11 cellular contexts compared by ENCODE assay signal in genomic region chr4:73964862-73965611, GRCh38. TPM values are rescaled to one million over a fixed set of nuclear protein-coding genes. Genes with fewer than 3 reads are reported as not detected.
DNase-seq lines count a peak whose midpoint lies in the region; ATAC-seq, FAIRE-seq and TF ChIP-seq lines count a peak whose summit lies in the region.
"Had no signal": no experiment of that assay in that cellular context is flagged by ENCODE, and none has a peak within 500 bp of the region (broad histone marks: within the 10 kb centered on the region; RNA-seq: fewer than 3 reads in every experiment).

No MANE protein-coding gene starts in this region.

- H3K27ac ChIP-seq in Peyer's patch, result no peak overlapping the region
- no peak overlapping the region for H3K27ac ChIP-seq in hepatocyte
- no peak overlapping the region for H3K27ac ChIP-seq in small intestine (ENCODE audit: low read depth in 1 of 2, low read length in 1 of 2)

- H3K36me3 Mint-ChIP-seq in naive thymus-derived CD8-positive, alpha-beta T cell, result peaks cover 0 to 20% (median 0%) of the 10 kb centered on the region in 3 donors

- H3K9me3 Mint-ChIP-seq in naive thymus-derived CD8-positive, alpha-beta T cell, result peaks cover 8 to 35% (median 21%) of the 10 kb centered on the region in 9 donors

- no peaks in the 10 kb centered on the region for H3K4me1 Mint-ChIP-seq in naive thymus-derived CD8-positive, alpha-beta T cell

- no peaks in the 10 kb centered on the region for H4K20me1 ChIP-seq in hepatocyte (ENCODE audit: insufficient read depth, poor library complexity, severe bottlenecking)

- H3K27me3 ChIP-seq in Peyer's patch (no peaks in the 10 kb centered on the region), hepatocyte (no peaks in the 10 kb centered on the region), small intestine (ENCODE audit: control insufficient read depth in 2 of 2, insufficient read depth in 2 of 2, low read length in 2 of 2) (no peaks in the 10 kb centered on the region)

- TF ChIP-seq CTCF in Peyer's patch (IDR thresholded peaks at IDR 0.05) (peak in 4 of 6 experiments; percentile 21 to 58 (median 50)), hepatocyte (IDR thresholded peaks at IDR 0.05; ENCODE audit: poor library complexity) (peak; percentile 30)

- H3K4me1 ChIP-seq in Peyer's patch, result no peaks in the 10 kb centered on the region
- no peaks in the 10 kb centered on the region for H3K4me1 ChIP-seq in hepatocyte (ENCODE audit: insufficient read depth)
- H3K4me1 ChIP-seq in small intestine (ENCODE audit: control insufficient read depth in 2 of 2, insufficient read depth in 1 of 2, low read depth in 1 of 2, low read length in 1 of 2), result no peaks in the 10 kb centered on the region

- peaks cover 0 to 3% (median 0%) of the 10 kb centered on the region in 5 donors for H3K27me3 Mint-ChIP-seq in naive thymus-derived CD8-positive, alpha-beta T cell

- H3K36me3 ChIP-seq in Peyer's patch (no peaks in the 10 kb centered on the region), hepatocyte (replicated peaks; ENCODE audit: insufficient read depth, low read depth) (no peaks in the 10 kb centered on the region), small intestine (ENCODE audit: control insufficient read depth in 2 of 2, insufficient read depth in 2 of 2, low read length in 2 of 2) (no peaks in the 10 kb centered on the region)

- no peaks in the 10 kb centered on the region for H3K79me2 ChIP-seq in hepatocyte

- 58% methylated on average over 7 of the region's 7 CpGs for WGBS in hepatocyte (ENCODE audit: low lambda C conversion rate, missing lambda C conversion rate)
- 52 to 67% (median 58%) methylated on average over 7 of the region's 7 CpGs for WGBS in small intestine, 3 donors

- H3K27ac Mint-ChIP-seq in naive thymus-derived CD8-positive, alpha-beta T cell, result no peak overlapping the region

- TF ChIP-seq POLR2A in Peyer's patch (IDR thresholded peaks at IDR 0.05), result no peak

- H3K9me3 ChIP-seq in Peyer's patch (no peaks in the 10 kb centered on the region), hepatocyte (ENCODE audit: low read depth) (no peaks in the 10 kb centered on the region), small intestine (ENCODE audit: control insufficient read depth, low read depth) (no peaks in the 10 kb centered on the region)

- no peak for FAIRE-seq in small intestine (lab: Jason Lieb, UNC)
- FAIRE-seq: A204.1 had no signal

- H2AFZ ChIP-seq in hepatocyte, result no peak overlapping the region

- no peaks in the 10 kb centered on the region for H3K9me2 ChIP-seq in hepatocyte (replicated peaks; ENCODE audit: insufficient read depth)

- ATAC-seq in naive thymus-derived CD8-positive, alpha-beta T cell, result no peak
- ATAC-seq in GM19023 (IDR thresholded peaks at IDR 0.05; ENCODE audit: unreplicated experiment), result no peak

- no peak overlapping the region for H3K4me3 Mint-ChIP-seq in naive thymus-derived CD8-positive, alpha-beta T cell

- in situ Hi-C loops in KBM-7 (cut with MboI; ENCODE audit: low pct_unique_long_range_greater_than_20kb, low sequenced_read_pairs), result no loop called here

- H3K4me2 ChIP-seq in hepatocyte, result no peak overlapping the region

- no peak overlapping the region for H3K4me3 ChIP-seq in Peyer's patch
- H3K4me3 ChIP-seq in hepatocyte, result no peak overlapping the region
- no peak overlapping the region for H3K4me3 ChIP-seq in small intestine (ENCODE audit: low read depth in 1 of 2, low read length in 2 of 2)

- peak; percentile 29 for DNase-seq in DMS 273 (lab: John Stamatoyannopoulos, UW; ENCODE audit: unreplicated experiment)
- no peak for DNase-seq in DMS 273 treated with DMSO at 0.1 percent for 48 hours (lab: John Stamatoyannopoulos, UW)
- DNase-seq in Peyer's patch, result peak in 2 of 3 donors; percentile 56 to 57
- peak; percentile 41 for DNase-seq in hepatocyte (ENCODE audit: low spot score)
- DNase-seq in small intestine, result peak; percentile 54
- no peak for DNase-seq in KBM-7
- DNase-seq in naive thymus-derived CD8-positive, alpha-beta T cell, result no peak
- DNase-seq: NCI-H187 had no signal

- POLR2A ChIA-PET in naive thymus-derived CD8-positive, alpha-beta T cell (lab: Charles Lee), result no interaction called here

RNA-seq across cellular contexts. Expression of gene PF4, which starts 16.8 kb away (rescaled TPM):
- total RNA-seq in Peyer's patch, result not detected
- total RNA-seq in hepatocyte, result 4.3 TPM in 1 of 2 replicates, not detected in the other
- polyA plus RNA-seq in hepatocyte, result 3.0 and 3.3 TPM in 2 replicates
- polyA plus RNA-seq in small intestine, result under 1 TPM in 1 of 3 donors, not detected in 2; 0.73 TPM
- total RNA-seq in naive thymus-derived CD8-positive, alpha-beta T cell, result not detected
- polyA plus RNA-seq in naive thymus-derived CD8-positive, alpha-beta T cell, result not detected
- total RNA-seq: pulmonary artery endothelial cell had no signal

RNA-seq across cellular contexts. Expression of gene PPBP, which starts 23.0 kb away (rescaled TPM):
- total RNA-seq in Peyer's patch (not detected), hepatocyte (0.28 and 1.2 TPM in 2 replicates)
- polyA plus RNA-seq in hepatocyte (not detected in 2 replicates), small intestine (not detected)
- not detected for total RNA-seq in naive thymus-derived CD8-positive, alpha-beta T cell
- polyA plus RNA-seq in naive thymus-derived CD8-positive, alpha-beta T cell, result under 1 TPM in 1 of 3 donors, not detected in 2; 0.52 TPM
- total RNA-seq: pulmonary artery endothelial cell had no signal

RNA-seq across cellular contexts. Expression of gene CXCL5, which starts 33.4 kb away (rescaled TPM):
- total RNA-seq in Peyer's patch (not detected), hepatocyte (27.7 and 31.9 TPM in 2 replicates)
- polyA plus RNA-seq in hepatocyte (22.4 and 31.3 TPM in 2 replicates), small intestine (1 to 10 TPM in 1 of 3 donors, not detected in 2; 1.8 TPM)
- total RNA-seq in naive thymus-derived CD8-positive, alpha-beta T cell, result not detected
- polyA plus RNA-seq in naive thymus-derived CD8-positive, alpha-beta T cell, result not detected

Comparison
In these comparisons a context has a peak if more than half of its experiments do, and no peak if none do; other contexts are left out.
1. DNase-seq: peak in DMS 273 (single experiment), Peyer's patch (2 of 3), hepatocyte (single experiment) and small intestine (single experiment); none in DMS 273 treated with DMSO at 0.1 percent for 48 hours (single experiment), KBM-7 (single experiment) and naive thymus-derived CD8-positive, alpha-beta T cell (0 of 10).
2. RNA of gene CXCL5, which starts 33.4 kb away (total RNA-seq): 27.7 to 31.9 TPM in hepatocyte; not detected in Peyer's patch and not detected in naive thymus-derived CD8-positive, alpha-beta T cell; every median in the first group is over 10 times any median in the second.